ENCODE assay signal across 11 cellular contexts in the genomic region with DNA sequence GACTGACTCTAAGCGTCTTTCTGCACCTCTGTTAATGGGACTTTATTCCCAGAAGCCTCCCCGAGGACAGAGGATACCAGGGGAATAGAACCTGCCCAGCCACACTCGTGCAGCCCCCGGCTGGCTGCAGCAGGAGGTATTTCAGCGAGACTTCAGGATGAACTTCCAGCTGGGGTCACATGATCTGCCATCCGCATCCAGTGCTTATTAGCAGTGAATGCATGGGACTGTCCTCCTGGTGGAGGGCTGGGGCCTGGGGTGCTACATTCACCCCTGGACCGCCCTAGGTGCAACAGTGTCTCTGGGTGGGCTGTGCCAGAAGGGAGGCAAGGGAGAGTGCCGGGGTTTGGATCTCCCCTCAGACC. TPM values are rescaled to one million over a fixed set of nuclear protein-coding genes. Genes with fewer than 3 reads are reported as not detected.
DNase-seq lines count a peak whose midpoint lies in the region; ATAC-seq, FAIRE-seq and TF ChIP-seq lines count a peak whose summit lies in the region.
"Had no signal": no experiment of that assay in that cellular context is flagged by ENCODE, and none has a peak within 500 bp of the region (broad histone marks: within the 10 kb centered on the region; RNA-seq: fewer than 3 reads in every experiment).

No MANE protein-coding gene starts in this region.

- H3K4me3 Mint-ChIP-seq in activated naive CD4-positive, alpha-beta T cell treated with anti-CD3 and anti-CD28 coated beads for 36 hours, result peak overlapping the region; percentile 64
- peak overlapping the region; percentile 84 for H3K4me3 Mint-ChIP-seq in astrocyte (ENCODE audit: unreplicated experiment)
- H3K4me3 Mint-ChIP-seq in memory B cell, result peak overlapping the region; percentile 61

- H3K79me2 ChIP-seq in astrocyte (ENCODE audit: insufficient read depth, low read length), result peaks cover 57% of the 10 kb centered on the region

- DNase-seq in activated naive CD4-positive, alpha-beta T cell treated with anti-CD3 and anti-CD28 coated beads for 36 hours, result no peak
- DNase-seq in activated naive CD4-positive, alpha-beta T cell (lab: John Stamatoyannopoulos, UW), result no peak
- DNase-seq in astrocyte (ENCODE audit: low read depth) (no peak), memory B cell (ENCODE audit: low spot score in 2 of 2) (no peak), COR-L47 (lab: John Stamatoyannopoulos, UW) (no peak), spleen (no peak)
- DNase-seq: T1000 had no signal

- peaks cover 19% of the 10 kb centered on the region for H3K4me1 Mint-ChIP-seq in activated naive CD4-positive, alpha-beta T cell treated with anti-CD3 and anti-CD28 coated beads for 36 hours (ENCODE audit: low read depth)
- H3K4me1 Mint-ChIP-seq in astrocyte (ENCODE audit: low read depth, unreplicated experiment) (peaks cover 5% of the 10 kb centered on the region), memory B cell (peaks cover 15% of the 10 kb centered on the region)

- H3K4me3 ChIP-seq in astrocyte (ENCODE audit: insufficient read depth, low read depth, low read length) (peak overlapping the region; percentile 61), thymus (ENCODE audit: low read length) (peak overlapping the region; percentile 67), spleen (peak overlapping the region in 3 of 8 donors; percentile 41 to 79 (median 49))

- WGBS in thymus, result 80% methylated on average over 8 of the region's 8 CpGs
- WGBS in spleen, 5 donors, result 65 to 84% (median 77%) methylated on average over 8 of the region's 8 CpGs; no CpG with 5 or more reads in 1 of the 5 donors

- H3K4me1 ChIP-seq in astrocyte (ENCODE audit: insufficient read depth, low read length) (no peaks in the 10 kb centered on the region), thymus (ENCODE audit: control insufficient read depth, insufficient read depth, low read length) (peaks cover 7% of the 10 kb centered on the region), spleen (peaks cover 13 to 82% (median 42%) of the 10 kb centered on the region in 6 donors)

- H4K20me1 ChIP-seq in astrocyte (ENCODE audit: insufficient read depth, low read length), result peaks cover 70% of the 10 kb centered on the region

- no peaks in the 10 kb centered on the region for H3K9me3 ChIP-seq in astrocyte (ENCODE audit: insufficient read depth, low read depth, low read length)
- H3K9me3 ChIP-seq in thymus (ENCODE audit: control insufficient read depth), result no peaks in the 10 kb centered on the region
- H3K9me3 ChIP-seq in spleen, result no peaks in the 10 kb centered on the region

- H3K27ac ChIP-seq in astrocyte (ENCODE audit: low read depth, low read length) (no peak overlapping the region), thymus (ENCODE audit: low read depth) (no peak overlapping the region), spleen (peak overlapping the region in 1 of 8 donors; percentile 91)

- peak overlapping the region; percentile 89 for H3K4me2 ChIP-seq in astrocyte (ENCODE audit: low read length)

- intact Hi-C loops in activated naive CD4-positive, alpha-beta T cell treated with anti-CD3 and anti-CD28 coated beads for 36 hours (cut with micrococcal nuclease), result loop anchor here (5.0 kb wide), 2 partner anchors 33 to 572 kb away; no protein-coding TSS in a partner anchor
- intact Hi-C loops in spleen (cut with DNase I; ENCODE audit: low total_unique reads), result loop anchor here (10.0 kb wide), 1 partner anchor 366 kb away; no protein-coding TSS in a partner anchor

- peak overlapping the region; percentile 87 for H3K9ac ChIP-seq in astrocyte (ENCODE audit: low read length)

- no peak for ATAC-seq in memory B cell (ENCODE audit: low read depth)
- no peak for ATAC-seq in GM18873 (IDR thresholded peaks at IDR 0.05; ENCODE audit: low FRiP score, unreplicated experiment)

- H2AFZ ChIP-seq in astrocyte (ENCODE audit: low read depth, low read length), result no peak overlapping the region

- no peaks in the 10 kb centered on the region for H3K9me3 Mint-ChIP-seq in activated naive CD4-positive, alpha-beta T cell treated with anti-CD3 and anti-CD28 coated beads for 36 hours
- H3K9me3 Mint-ChIP-seq in astrocyte (ENCODE audit: unreplicated experiment) (no peaks in the 10 kb centered on the region), memory B cell (no peaks in the 10 kb centered on the region)

- CTCF ChIA-PET in activated naive CD4-positive, alpha-beta T cell treated with anti-CD3 and anti-CD28 coated beads for 36 hours (lab: Charles Lee), result no interaction called here

- no peaks in the 10 kb centered on the region for H3K36me3 ChIP-seq in astrocyte (ENCODE audit: insufficient read depth, low read length)
- no peaks in the 10 kb centered on the region for H3K36me3 ChIP-seq in thymus (ENCODE audit: control insufficient read depth, insufficient read depth)
- H3K36me3 ChIP-seq in spleen, result peaks cover 0 to under 1% (median 0%) of the 10 kb centered on the region in 6 donors

- H3K27ac Mint-ChIP-seq in activated naive CD4-positive, alpha-beta T cell treated with anti-CD3 and anti-CD28 coated beads for 36 hours, result no peak overlapping the region
- H3K27ac Mint-ChIP-seq in astrocyte (ENCODE audit: unreplicated experiment) (no peak overlapping the region), memory B cell (peak overlapping the region; percentile 76)

- H3K27me3 Mint-ChIP-seq in activated naive CD4-positive, alpha-beta T cell treated with anti-CD3 and anti-CD28 coated beads for 36 hours (ENCODE audit: low read depth), result peaks cover 11% of the 10 kb centered on the region
- peaks cover 8% of the 10 kb centered on the region for H3K27me3 Mint-ChIP-seq in astrocyte (ENCODE audit: low read depth, unreplicated experiment)
- H3K27me3 Mint-ChIP-seq in memory B cell, result peaks cover 4% of the 10 kb centered on the region

- no peak for TF ChIP-seq POLR2A in spleen (IDR thresholded peaks at IDR 0.05)

- TF ChIP-seq CTCF in astrocyte (IDR thresholded peaks at IDR 0.05; ENCODE audit: insufficient read depth, low read depth, low read length) (no peak), spleen (IDR thresholded peaks at IDR 0.05 in 8 of 11, conservative IDR thresholded peaks at IDR 0.05 in 3 of 11) (no peak)

- no peak for FAIRE-seq in astrocyte (lab: Jason Lieb, UNC)

- H3K27me3 ChIP-seq in astrocyte (ENCODE audit: insufficient read depth, low read length), result peaks cover 14% of the 10 kb centered on the region
- peaks cover 53% of the 10 kb centered on the region for H3K27me3 ChIP-seq in thymus (ENCODE audit: control insufficient read depth, insufficient read depth)
- peaks cover 0 to 78% (median 29%) of the 10 kb centered on the region in 7 donors for H3K27me3 ChIP-seq in spleen (replicated peaks in 1 of 7)

- H3K36me3 Mint-ChIP-seq in activated naive CD4-positive, alpha-beta T cell treated with anti-CD3 and anti-CD28 coated beads for 36 hours (ENCODE audit: low read depth), result no peaks in the 10 kb centered on the region
- peaks cover 3% of the 10 kb centered on the region for H3K36me3 Mint-ChIP-seq in astrocyte (ENCODE audit: low read depth, unreplicated experiment)
- H3K36me3 Mint-ChIP-seq in memory B cell, result no peaks in the 10 kb centered on the region

RNA-seq across cellular contexts. Expression of gene DUSP8, which starts 1.6 kb away (rescaled TPM):
- 1 to 10 TPM; 2.9 to 3.0 TPM for total RNA-seq in activated naive CD4-positive, alpha-beta T cell treated with anti-CD3 and anti-CD28 coated beads for 36 hours
- total RNA-seq in astrocyte (13.8 and 14.8 TPM in 2 replicates), spleen (10 to 100 TPM in 1 of 7 donors, 1 to 10 TPM in 6; 1.4 to 18.4 (median 3.1) TPM)
- polyA plus RNA-seq in thymus (2.9 TPM), spleen (1 to 10 TPM in 1 of 3 donors, under 1 TPM in 2; 0.38 to 3.2 (median 0.87) TPM)

RNA-seq across cellular contexts. Expression of gene KRTAP5-1, which starts 14.6 kb away (rescaled TPM):
- not detected for total RNA-seq in activated naive CD4-positive, alpha-beta T cell treated with anti-CD3 and anti-CD28 coated beads for 36 hours
- not detected in 2 replicates for total RNA-seq in astrocyte
- not detected for polyA plus RNA-seq in thymus
- not detected for total RNA-seq in spleen
- polyA plus RNA-seq in spleen, result not detected
- total RNA-seq: HT1080, urinary bladder had no signal
- polyA plus RNA-seq: urinary bladder had no signal

RNA-seq across cellular contexts. Expression of gene KRTAP5-2, which starts 27.6 kb away (rescaled TPM):
- not detected for total RNA-seq in activated naive CD4-positive, alpha-beta T cell treated with anti-CD3 and anti-CD28 coated beads for 36 hours
- total RNA-seq in astrocyte (not detected in 2 replicates), spleen (not detected)
- polyA plus RNA-seq in thymus (0.11 TPM), spleen (not detected)
- total RNA-seq: HT1080, urinary bladder had no signal
- polyA plus RNA-seq: urinary bladder had no signal

RNA-seq across cellular contexts. Expression of gene KRTAP5-3, which starts 37.8 kb away (rescaled TPM):
- not detected for total RNA-seq in activated naive CD4-positive, alpha-beta T cell treated with anti-CD3 and anti-CD28 coated beads for 36 hours
- total RNA-seq in astrocyte (not detected in 2 replicates), spleen (not detected)
- polyA plus RNA-seq in thymus (0.02 TPM), spleen (not detected)
- total RNA-seq: HT1080, urinary bladder had no signal
- polyA plus RNA-seq: urinary bladder had no signal

RNA-seq across cellular contexts. Expression of gene KRTAP5-4, which starts 51.4 kb away (rescaled TPM):
- total RNA-seq in activated naive CD4-positive, alpha-beta T cell treated with anti-CD3 and anti-CD28 coated beads for 36 hours, result not detected
- total RNA-seq in astrocyte, result not detected in 2 replicates
- not detected for polyA plus RNA-seq in thymus
- not detected for total RNA-seq in spleen
- not detected for polyA plus RNA-seq in spleen
- total RNA-seq: HT1080, urinary bladder had no signal
- polyA plus RNA-seq: urinary bladder had no signal
